12 cellular contexts compared by ENCODE assay signal in the genomic region with DNA sequence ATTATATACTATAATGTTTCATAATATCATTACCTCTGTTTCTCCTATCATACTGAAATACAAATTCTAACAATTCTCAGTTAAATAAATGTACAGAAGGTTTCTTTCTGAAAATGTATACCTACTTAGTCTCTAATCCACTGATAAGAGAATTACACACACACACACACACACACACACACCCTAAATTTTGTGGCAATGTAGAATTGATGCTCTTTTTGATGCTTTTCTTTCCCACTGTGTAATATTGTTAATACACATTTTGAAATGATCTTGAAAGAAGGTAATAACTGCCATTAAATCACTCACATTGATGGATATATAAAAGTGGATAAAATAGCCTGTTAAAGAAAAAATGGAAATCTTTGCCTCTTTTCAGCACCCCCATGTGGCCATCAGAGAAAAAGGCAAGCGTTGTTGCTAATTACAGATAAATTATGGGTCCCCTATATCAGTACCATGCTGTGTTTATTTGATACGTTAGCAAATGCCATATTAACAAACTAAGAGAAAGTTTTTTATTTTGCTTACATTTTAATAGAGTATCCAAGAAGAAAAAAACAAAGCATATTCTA.
DNase-seq lines count a peak whose midpoint lies in the region; ATAC-seq and TF ChIP-seq lines count a peak whose summit lies in the region.
"Had no signal": no experiment of that assay in that cellular context is flagged by ENCODE, and none has a peak within 500 bp of the region (broad histone marks: within the 10 kb centered on the region; RNA-seq: fewer than 3 reads in every experiment).

No MANE protein-coding gene starts in this region.

- no peak overlapping the region for H3K27ac ChIP-seq in RWPE1
- H3K27ac ChIP-seq: skin epidermis had no signal

- no peak overlapping the region for H3K4me3 ChIP-seq in BJ (ENCODE audit: low read depth, low read length)
- H3K4me3 ChIP-seq in kidney epithelial cell (ENCODE audit: low read depth, low read length) = no peak overlapping the region
- H3K4me3 ChIP-seq: skin epidermis had no signal

- DNase-seq in BJ (ENCODE audit: low read depth) = no peak
- no peak for DNase-seq in GM20000 (ENCODE audit: low spot score)
- DNase-seq in RWPE1 (ENCODE audit: low spot score) = no peak
- DNase-seq in kidney epithelial cell (ENCODE audit: low read depth) = no peak
- DNase-seq in activated T-cell treated with anti-CD3 and anti-CD28 coated beads, Interleukin-2, amount 50 U/mL, for 72 hours = no peak
- DNase-seq in medulla oblongata (ENCODE audit: extremely low spot score) = no peak
- no peak for DNase-seq in activated T-helper 2 cell treated with anti-CD3 and anti-CD28 coated beads, Interferon-gamma antibody, Interleukin-2, Interleukin-4, amounts not matched to agents 10 μg/mL and 5 μg/mL and 100 μg/mL, durations not matched to agents 14 hours and 24 hours and 36 hours (ENCODE audit: low spot score)
- DNase-seq in activated CD8-positive, alpha-beta memory T cell treated with anti-CD3 and anti-CD28 coated beads, Interleukin-2, amount 10 ng/mL, durations not matched to agents 7 days and 5 days = no peak
- DNase-seq: activated CD8-positive, alpha-beta T cell treated with anti-CD3 and anti-CD28 coated beads, Interleukin-2, amount 10 ng/mL, durations not matched to agents 7 days and 5 days; cerebellar nuclear complex; GF-D8 had no signal

- no peaks in the 10 kb centered on the region for H3K36me3 Mint-ChIP-seq in activated T-cell treated with anti-CD3 and anti-CD28 coated beads, Interleukin-2, amount 50 U/mL, for 72 hours (ENCODE audit: insufficient read depth in 2 of 2)
- H3K36me3 Mint-ChIP-seq in activated T-helper 2 cell treated with anti-CD3 and anti-CD28 coated beads, Interferon-gamma antibody, Interleukin-2, Interleukin-4, amounts not matched to agents 10 μg/mL and 5 μg/mL and 100 μg/mL, durations not matched to agents 14 hours and 24 hours and 36 hours (ENCODE audit: low read depth) = no peaks in the 10 kb centered on the region
- H3K36me3 Mint-ChIP-seq in activated CD8-positive, alpha-beta memory T cell treated with anti-CD3 and anti-CD28 coated beads, Interleukin-2, amount 10 ng/mL, durations not matched to agents 7 days and 5 days = no peaks in the 10 kb centered on the region

- no peak overlapping the region for H3K27ac Mint-ChIP-seq in activated T-cell treated with anti-CD3 and anti-CD28 coated beads, Interleukin-2, amount 50 U/mL, for 72 hours
- no peak overlapping the region for H3K27ac Mint-ChIP-seq in activated T-helper 2 cell treated with anti-CD3 and anti-CD28 coated beads, Interferon-gamma antibody, Interleukin-2, Interleukin-4, amounts not matched to agents 10 μg/mL and 5 μg/mL and 100 μg/mL, durations not matched to agents 14 hours and 24 hours and 36 hours
- H3K27ac Mint-ChIP-seq in activated CD8-positive, alpha-beta memory T cell treated with anti-CD3 and anti-CD28 coated beads, Interleukin-2, amount 10 ng/mL, durations not matched to agents 7 days and 5 days = no peak overlapping the region
- H3K27ac Mint-ChIP-seq: activated CD8-positive, alpha-beta T cell treated with anti-CD3 and anti-CD28 coated beads, Interleukin-2, amount 10 ng/mL, durations not matched to agents 7 days and 5 days had no signal

- peak; percentile 37; the same call in 1 of the 2 replicates for TF ChIP-seq CTCF in BJ (IDR thresholded peaks at IDR 0.05; ENCODE audit: insufficient read depth, low read depth, low read length)
- peak; percentile 19 for TF ChIP-seq CTCF in GM20000 (IDR thresholded peaks at IDR 0.05; ENCODE audit: extremely low read depth, missing control alignments)
- peak; percentile 41 for TF ChIP-seq CTCF in RWPE1 (conservative IDR thresholded peaks at IDR 0.05; ENCODE audit: low read depth)
- peak; percentile 54 for TF ChIP-seq CTCF in kidney epithelial cell (IDR thresholded peaks at IDR 0.05; ENCODE audit: insufficient read depth, low read length, poor library complexity, severe bottlenecking)

- CTCF ChIA-PET in BJ (lab: Yijun Ruan, JAX) = interaction anchor here (0.6 to 0.9 kb wide), 2 partner anchors 216 to 220 kb away, joined by 3 read pairs; no protein-coding TSS in a partner anchor
- CTCF ChIA-PET in RWPE1 (lab: Yijun Ruan, JAX) = no interaction called here
- CTCF ChIA-PET in activated CD8-positive, alpha-beta memory T cell treated with anti-CD3 and anti-CD28 coated beads, Interleukin-2, amount 10 ng/mL, durations not matched to agents 7 days and 5 days (lab: Charles Lee) = no interaction called here

- intact Hi-C loops in activated T-helper 2 cell treated with anti-CD3 and anti-CD28 coated beads, Interferon-gamma antibody, Interleukin-2, Interleukin-4, amounts not matched to agents 10 μg/mL and 5 μg/mL and 100 μg/mL, durations not matched to agents 14 hours and 24 hours and 36 hours (cut with micrococcal nuclease) = loop anchor here (5.0 kb wide), 1 partner anchor 216 kb away; no protein-coding TSS in a partner anchor

- H3K36me3 ChIP-seq in BJ (ENCODE audit: control insufficient read depth, insufficient read depth, low read length) (no peaks in the 10 kb centered on the region), kidney epithelial cell (ENCODE audit: control insufficient read depth, insufficient read depth, low read length) (no peaks in the 10 kb centered on the region)

- H3K4me1 Mint-ChIP-seq in activated T-cell treated with anti-CD3 and anti-CD28 coated beads, Interleukin-2, amount 50 U/mL, for 72 hours (ENCODE audit: low read depth) = no peaks in the 10 kb centered on the region
- H3K4me1 Mint-ChIP-seq in activated T-helper 2 cell treated with anti-CD3 and anti-CD28 coated beads, Interferon-gamma antibody, Interleukin-2, Interleukin-4, amounts not matched to agents 10 μg/mL and 5 μg/mL and 100 μg/mL, durations not matched to agents 14 hours and 24 hours and 36 hours (ENCODE audit: low read depth) = no peaks in the 10 kb centered on the region
- no peaks in the 10 kb centered on the region for H3K4me1 Mint-ChIP-seq in activated CD8-positive, alpha-beta memory T cell treated with anti-CD3 and anti-CD28 coated beads, Interleukin-2, amount 10 ng/mL, durations not matched to agents 7 days and 5 days

- no peak for ATAC-seq in activated T-cell treated with anti-CD3 and anti-CD28 coated beads, Interleukin-2, amount 50 U/mL, for 72 hours (replicated peaks in 1 of 2)
- no peak for ATAC-seq in activated CD8-positive, alpha-beta memory T cell treated with anti-CD3 and anti-CD28 coated beads, Interleukin-2, amount 10 ng/mL, durations not matched to agents 7 days and 5 days
- ATAC-seq: activated CD8-positive, alpha-beta T cell treated with anti-CD3 and anti-CD28 coated beads, Interleukin-2, amount 10 ng/mL, durations not matched to agents 7 days and 5 days had no signal

- H3K27me3 ChIP-seq in BJ (ENCODE audit: control insufficient read depth, insufficient read depth, low read length) = no peaks in the 10 kb centered on the region
- H3K27me3 ChIP-seq in kidney epithelial cell (ENCODE audit: control insufficient read depth, insufficient read depth, low read length) = no peaks in the 10 kb centered on the region

- H3K27me3 Mint-ChIP-seq in activated T-cell treated with anti-CD3 and anti-CD28 coated beads, Interleukin-2, amount 50 U/mL, for 72 hours (ENCODE audit: low read depth) = no peaks in the 10 kb centered on the region
- no peaks in the 10 kb centered on the region for H3K27me3 Mint-ChIP-seq in activated T-helper 2 cell treated with anti-CD3 and anti-CD28 coated beads, Interferon-gamma antibody, Interleukin-2, Interleukin-4, amounts not matched to agents 10 μg/mL and 5 μg/mL and 100 μg/mL, durations not matched to agents 14 hours and 24 hours and 36 hours (ENCODE audit: low read depth)
- H3K27me3 Mint-ChIP-seq in activated CD8-positive, alpha-beta memory T cell treated with anti-CD3 and anti-CD28 coated beads, Interleukin-2, amount 10 ng/mL, durations not matched to agents 7 days and 5 days = no peaks in the 10 kb centered on the region

- POLR2A ChIA-PET in BJ (lab: Charles Lee) = no interaction called here
- POLR2A ChIA-PET in RWPE1 (lab: Yijun Ruan, JAX; ENCODE audit: low non-redundant PET) = no interaction called here

- H3K4me3 Mint-ChIP-seq in activated T-cell treated with anti-CD3 and anti-CD28 coated beads, Interleukin-2, amount 50 U/mL, for 72 hours = no peak overlapping the region
- H3K4me3 Mint-ChIP-seq in activated T-helper 2 cell treated with anti-CD3 and anti-CD28 coated beads, Interferon-gamma antibody, Interleukin-2, Interleukin-4, amounts not matched to agents 10 μg/mL and 5 μg/mL and 100 μg/mL, durations not matched to agents 14 hours and 24 hours and 36 hours (ENCODE audit: low read depth) = no peak overlapping the region
- no peak overlapping the region for H3K4me3 Mint-ChIP-seq in activated CD8-positive, alpha-beta memory T cell treated with anti-CD3 and anti-CD28 coated beads, Interleukin-2, amount 10 ng/mL, durations not matched to agents 7 days and 5 days
- H3K4me3 Mint-ChIP-seq: activated CD8-positive, alpha-beta T cell treated with anti-CD3 and anti-CD28 coated beads, Interleukin-2, amount 10 ng/mL, durations not matched to agents 7 days and 5 days had no signal

- peaks cover 1 to 2% of the 10 kb centered on the region in 2 donors for H3K9me3 Mint-ChIP-seq in activated T-cell treated with anti-CD3 and anti-CD28 coated beads, Interleukin-2, amount 50 U/mL, for 72 hours
- no peaks in the 10 kb centered on the region for H3K9me3 Mint-ChIP-seq in activated T-helper 2 cell treated with anti-CD3 and anti-CD28 coated beads, Interferon-gamma antibody, Interleukin-2, Interleukin-4, amounts not matched to agents 10 μg/mL and 5 μg/mL and 100 μg/mL, durations not matched to agents 14 hours and 24 hours and 36 hours
- H3K9me3 Mint-ChIP-seq in activated CD8-positive, alpha-beta memory T cell treated with anti-CD3 and anti-CD28 coated beads, Interleukin-2, amount 10 ng/mL, durations not matched to agents 7 days and 5 days (ENCODE audit: low read depth) = no peaks in the 10 kb centered on the region
